ENCODE assay signal across 35 cellular contexts in the genomic region with DNA sequence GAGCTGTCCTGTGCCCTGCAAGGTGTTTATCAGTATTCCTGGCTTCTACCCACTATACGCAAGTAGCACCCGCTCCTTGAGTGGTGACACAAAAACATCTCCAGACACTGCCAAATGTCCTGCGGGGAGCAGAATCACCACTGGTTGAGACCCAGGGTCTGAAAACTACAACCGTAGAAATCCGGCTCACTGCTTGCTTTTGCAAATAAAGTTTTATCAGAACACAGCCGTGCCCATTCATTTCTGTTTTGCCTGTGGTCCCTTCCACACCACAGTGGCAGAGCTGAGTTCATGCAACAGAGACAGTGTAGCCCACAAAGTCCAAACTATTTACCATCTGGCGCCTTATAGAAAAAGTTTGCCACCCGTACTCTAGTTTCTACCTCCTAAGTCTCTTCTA.
A peak's percentile ranks its signal among the peaks of the same experiment; 100 is the strongest.
DNase-seq lines count a peak whose midpoint lies in the region; ATAC-seq, FAIRE-seq and TF ChIP-seq lines count a peak whose summit lies in the region.
"Had no signal": no experiment of that assay in that cellular context is flagged by ENCODE, and none has a peak within 500 bp of the region (broad histone marks: within the 10 kb centered on the region; RNA-seq: fewer than 3 reads in every experiment).

No MANE protein-coding gene starts in this region.

- no peak for TF ChIP-seq EP300 in HepG2 (IDR thresholded peaks at IDR 0.05; ENCODE audit: low read depth in 2 of 2, low read length in 2 of 2)
- TF ChIP-seq EP300 in HepG2 (CRISPR knock-in tag; IDR thresholded peaks at IDR 0.05; ENCODE audit: borderline replicate concordance), result no peak
- TF ChIP-seq EP300 in K562 (IDR thresholded peaks at IDR 0.05; ENCODE audit: low read length), result no peak

- H3K9me1 ChIP-seq in K562 (ENCODE audit: control insufficient read depth, insufficient read depth, low read length), result no peaks in the 10 kb centered on the region

- H3K36me3 ChIP-seq in HepG2 (replicated peaks in 1 of 2; ENCODE audit: control insufficient read depth in 1 of 2, insufficient read depth in 2 of 2, low read length in 2 of 2) (no peaks in the 10 kb centered on the region), right lobe of liver (no peaks in the 10 kb centered on the region), K562 (ENCODE audit: control insufficient read depth, insufficient read depth, low read length) (no peaks in the 10 kb centered on the region)
- H3K36me3 ChIP-seq: BE2C; BLaER1; BLaER1 treated with 17β-estradiol and CSF1 and Interleukin-3, amounts not matched to agents 10 nM and 100 nM had no signal

- H3K79me2 ChIP-seq in HepG2 (ENCODE audit: insufficient read depth, low read length), result no peaks in the 10 kb centered on the region
- no peaks in the 10 kb centered on the region for H3K79me2 ChIP-seq in K562 (ENCODE audit: control insufficient read depth, insufficient read depth, low read length)

- no peaks in the 10 kb centered on the region for H4K20me1 ChIP-seq in HepG2 (ENCODE audit: insufficient read depth, low read length)
- H4K20me1 ChIP-seq in K562 (replicated peaks; ENCODE audit: control insufficient read depth, insufficient read depth, low read length), result no peaks in the 10 kb centered on the region

- H3K4me1 Mint-ChIP-seq in activated CD4-positive, alpha-beta T cell treated with anti-CD3 and anti-CD28 coated beads, Interleukin-2, amount 10 ng/mL, durations not matched to agents 24 days and 14 days, result no peaks in the 10 kb centered on the region
- H3K4me1 Mint-ChIP-seq: B cell; CD14-positive monocyte; CD4-positive, alpha-beta memory T cell had no signal

- BruUV-seq in HepG2 (replicated peaks; lab: Mats Ljungman, UMichigan), result no TSS peak
- BruUV-seq in K562 (replicated peaks; lab: Mats Ljungman, UMichigan), result no TSS peak

- WGBS in HepG2 (ENCODE audit: low lambda C conversion rate), result 94% methylated on average over 8 of the region's 8 CpGs
- 96% methylated on average over 8 of the region's 8 CpGs for WGBS in right lobe of liver (ENCODE audit: insufficient coverage, low coverage, low lambda C conversion rate, missing lambda C conversion rate)
- WGBS in K562 (ENCODE audit: insufficient coverage, low coverage, missing lambda C conversion rate), result 2% methylated on average over 8 of the region's 8 CpGs

- peak; percentile 33 for DNase-seq in activated CD4-positive, alpha-beta T cell treated with anti-CD3 and anti-CD28 coated beads, Interleukin-2, amount 10 ng/mL, durations not matched to agents 24 days and 14 days
- no peak for DNase-seq in activated CD4-positive, alpha-beta T cell treated with anti-CD3 and anti-CD28 coated beads, Interleukin-2, amount 50 U/mL, for 1 hour
- DNase-seq in HepG2 (ENCODE audit: low spot score) (no peak), right lobe of liver (no peak), K562 (ENCODE audit: extremely low read depth in 1 of 4, low spot score in 3 of 4) (no peak)
- DNase-seq: 8988T; ACHN; AML-193; BE2C; C1 segment of cervical spinal cord; Caco-2; Calu3; CD4-positive, alpha-beta memory T cell; CD4-positive, alpha-beta T cell; CD4-positive, CD25-positive, alpha-beta regulatory T cell; CD8-positive, alpha-beta memory T cell; CD8-positive, alpha-beta T cell; COR-L47; DMS 273 treated with DMSO at 0.1 percent for 48 hours; DMS153; DMS53; DMS79; DMS79 treated with DMSO at 0.1 percent for 48 hours; DND-41; EL had no signal

- H3K9me3 Mint-ChIP-seq in activated CD4-positive, alpha-beta T cell treated with anti-CD3 and anti-CD28 coated beads, Interleukin-2, amount 10 ng/mL, durations not matched to agents 24 days and 14 days, result no peaks in the 10 kb centered on the region
- H3K9me3 Mint-ChIP-seq: CD4-positive, alpha-beta T cell; CD8-positive, alpha-beta T cell had no signal

- H3K9ac ChIP-seq in HepG2 (ENCODE audit: insufficient read depth, low read depth, low read length), result no peak overlapping the region
- H3K9ac ChIP-seq in K562 (ENCODE audit: insufficient read depth in 1 of 2, low read depth in 2 of 2, low read length in 2 of 2), result no peak overlapping the region
- H3K9ac ChIP-seq: BLaER1; BLaER1 treated with 17β-estradiol and CSF1 and Interleukin-3, amounts not matched to agents 10 nM and 100 nM had no signal

- H3K4me2 ChIP-seq in HepG2 (ENCODE audit: low read depth, low read length) (no peak overlapping the region), K562 (ENCODE audit: insufficient read depth, low read length) (no peak overlapping the region)
- H3K4me2 ChIP-seq: A549; BLaER1; BLaER1 treated with 17β-estradiol and CSF1 and Interleukin-3, amounts not matched to agents 10 nM and 100 nM had no signal

- H3K9me3 ChIP-seq in HepG2 (ENCODE audit: low read length), result no peaks in the 10 kb centered on the region
- no peaks in the 10 kb centered on the region for H3K9me3 ChIP-seq in right lobe of liver
- no peaks in the 10 kb centered on the region for H3K9me3 ChIP-seq in K562 (replicated peaks; ENCODE audit: control insufficient read depth, insufficient read depth, low read depth, low read length)
- H3K9me3 ChIP-seq: A549; BE2C; BLaER1; BLaER1 treated with 17β-estradiol and CSF1 and Interleukin-3, amounts not matched to agents 10 nM and 100 nM; Caco-2 had no signal

- H3K4me3 Mint-ChIP-seq in activated CD4-positive, alpha-beta T cell treated with anti-CD3 and anti-CD28 coated beads, Interleukin-2, amount 10 ng/mL, durations not matched to agents 24 days and 14 days, result no peak overlapping the region
- H3K4me3 Mint-ChIP-seq: B cell; CD14-positive monocyte; CD4-positive, alpha-beta memory T cell; CD4-positive, alpha-beta T cell; CD4-positive, CD25-positive, alpha-beta regulatory T cell; CD8-positive, alpha-beta memory T cell; CD8-positive, alpha-beta T cell had no signal

- TF ChIP-seq RAD21 in HepG2 (CRISPR knock-in tag; IDR thresholded peaks at IDR 0.05) (no peak), K562 (CRISPR knock-in tag; conservative IDR thresholded peaks at IDR 0.05 in 1 of 2, IDR thresholded peaks at IDR 0.05 in 1 of 2) (no peak)

- POLR2A ChIA-PET in HepG2 (lab: Yijun Ruan, JAX), result no interaction called here
- POLR2A ChIA-PET in K562 (lab: Yijun Ruan, JAX), result no interaction called here

- H2AFZ ChIP-seq in HepG2 (ENCODE audit: low read length) (no peak overlapping the region), K562 (ENCODE audit: low read depth, low read length) (no peak overlapping the region)

- H3K27ac Mint-ChIP-seq in activated CD4-positive, alpha-beta T cell treated with anti-CD3 and anti-CD28 coated beads, Interleukin-2, amount 10 ng/mL, durations not matched to agents 24 days and 14 days, result no peak overlapping the region
- H3K27ac Mint-ChIP-seq: B cell; CD14-positive monocyte; CD4-positive, alpha-beta memory T cell; CD4-positive, alpha-beta T cell; CD4-positive, CD25-positive, alpha-beta regulatory T cell; CD8-positive, alpha-beta T cell had no signal

- H3K4me3 ChIP-seq in HepG2 (replicated peaks in 1 of 3; ENCODE audit: insufficient read depth in 1 of 3, low read depth in 2 of 3, low read length in 3 of 3) (no peak overlapping the region), right lobe of liver (no peak overlapping the region), K562 (no peak overlapping the region)
- H3K4me3 ChIP-seq: A549; BLaER1; BLaER1 treated with 17β-estradiol and CSF1 and Interleukin-3, amounts not matched to agents 10 nM and 100 nM had no signal

- H3K27me3 Mint-ChIP-seq in activated CD4-positive, alpha-beta T cell treated with anti-CD3 and anti-CD28 coated beads, Interleukin-2, amount 10 ng/mL, durations not matched to agents 24 days and 14 days, result peaks cover 60% of the 10 kb centered on the region

- H3K36me3 Mint-ChIP-seq in activated CD4-positive, alpha-beta T cell treated with anti-CD3 and anti-CD28 coated beads, Interleukin-2, amount 10 ng/mL, durations not matched to agents 24 days and 14 days (ENCODE audit: low read depth), result no peaks in the 10 kb centered on the region
- H3K36me3 Mint-ChIP-seq: CD14-positive monocyte; CD4-positive, alpha-beta memory T cell; CD4-positive, CD25-positive, alpha-beta regulatory T cell; CD8-positive, alpha-beta memory T cell; CD8-positive, alpha-beta T cell had no signal

- ATAC-seq in HepG2, result no peak
- no peak for ATAC-seq in right lobe of liver
- no peak for ATAC-seq in K562
- no peak for ATAC-seq in GM18517 (IDR thresholded peaks at IDR 0.05; ENCODE audit: unreplicated experiment)
- ATAC-seq: A549; CD8-positive, alpha-beta T cell had no signal

- no peak for FAIRE-seq in HepG2 (lab: Jason Lieb, UNC)
- FAIRE-seq in K562 (lab: Jason Lieb, UNC), result no peak
- FAIRE-seq: A204.1, A549, D721Med had no signal

- no peak for TF ChIP-seq POLR2A in HepG2 (IDR thresholded peaks at IDR 0.05; ENCODE audit: insufficient read depth in 1 of 2, low read depth in 2 of 2, low read length in 2 of 2)
- no peak for TF ChIP-seq POLR2A in right lobe of liver (IDR thresholded peaks at IDR 0.05)
- no peak for TF ChIP-seq POLR2A in K562 (conservative IDR thresholded peaks at IDR 0.05)

- CTCF ChIA-PET in HepG2 (lab: Yijun Ruan, JAX; ENCODE audit: low intra/inter-chr PET ratio, low total read pairs), result no interaction called here
- CTCF ChIA-PET in K562 (lab: Yijun Ruan, JAX; ENCODE audit: low intra/inter-chr PET ratio), result no interaction called here

- H3K27me3 ChIP-seq in HepG2 (ENCODE audit: control insufficient read depth in 1 of 2, insufficient read depth in 2 of 2, low read length in 2 of 2) (peaks cover 1 to 8% of the 10 kb centered on the region in 2 experiments; a peak in 3 of 5 replicates), right lobe of liver (no peaks in the 10 kb centered on the region), K562 (ENCODE audit: control insufficient read depth in 2 of 2, insufficient read depth in 2 of 2, low read length in 2 of 2) (peaks cover 5 to 32% of the 10 kb centered on the region in 2 experiments; a peak in 4 of 5 replicates)

- in situ Hi-C loops in HepG2 (cut with HindIII; ENCODE audit: extremely low pct_ligation_motif_present, low pct_unique_long_range_greater_than_20kb) (no loop called here), K562 (cut with MboI) (no loop called here)

- H3K27ac ChIP-seq in HepG2 (ENCODE audit: extremely low read length, insufficient read depth, low read length) (no peak overlapping the region), right lobe of liver (no peak overlapping the region), K562 (ENCODE audit: extremely low read depth, low read depth, low read length) (no peak overlapping the region)
- H3K27ac ChIP-seq: 22Rv1; A549; BLaER1; BLaER1 treated with 17β-estradiol and CSF1 and Interleukin-3, amounts not matched to agents 10 nM and 100 nM; C4-2B had no signal

- intact Hi-C loops in activated CD4-positive, alpha-beta T cell treated with anti-CD3 and anti-CD28 coated beads, Interleukin-2, amount 10 ng/mL, durations not matched to agents 24 days and 14 days (cut with micrococcal nuclease), result no loop called here
- intact Hi-C loops in HepG2 (cut with micrococcal nuclease; ENCODE audit: unreplicated experiment), result no loop called here
- intact Hi-C loops in right lobe of liver (cut with DNase I), result no loop called here
- intact Hi-C loops in K562 (cut with micrococcal nuclease), result no loop called here

- no peaks in the 10 kb centered on the region for H3K4me1 ChIP-seq in HepG2 (ENCODE audit: insufficient read depth, low read length)
- no peaks in the 10 kb centered on the region for H3K4me1 ChIP-seq in right lobe of liver
- H3K4me1 ChIP-seq in K562 (replicated peaks in 1 of 2; ENCODE audit: control insufficient read depth in 2 of 2, insufficient read depth in 2 of 2, low read length in 2 of 2), result no peaks in the 10 kb centered on the region
- H3K4me1 ChIP-seq: BLaER1; BLaER1 treated with 17β-estradiol and CSF1 and Interleukin-3, amounts not matched to agents 10 nM and 100 nM had no signal

- TF ChIP-seq CTCF in HepG2 (CRISPR knock-in tag; IDR thresholded peaks at IDR 0.05) (no peak), right lobe of liver (IDR thresholded peaks at IDR 0.05) (no peak), K562 (IDR thresholded peaks at IDR 0.05 in 2 of 3, conservative IDR thresholded peaks at IDR 0.05 in 1 of 3; ENCODE audit: insufficient read depth in 2 of 3, low read depth in 1 of 3, low read length in 3 of 3) (no peak)
